ENCODE assay signal across 34 cellular contexts in genomic region chr12:130494736-130495135, GRCh38.
"Had no signal": no experiment of that assay in that cellular context is flagged by ENCODE, and none has a peak within 500 bp of the region (broad histone marks: within the 10 kb centered on the region; RNA-seq: fewer than 3 reads in every experiment).

No MANE protein-coding gene starts in this region.

- DNase-seq: Karpas-422, Kasumi-1, MG63, MM.1S, MV-4-11, NCI-H1048, NCI-H1092, NCI-H1092 treated with DMSO at 0.1 percent for 48 hours, NCI-H1105, NCI-H1105 treated with DMSO at 0.1 percent for 48 hours, NCI-H1417, NCI-H1417 treated with DMSO at 0.1 percent for 48 hours, NCI-H1436, NCI-H1436 treated with DMSO at 0.1 percent for 48 hours, NCI-H146, NCI-H1694, NCI-H1694 treated with DMSO at 0.1 percent for 48 hours, NCI-H187, NCI-H187 treated with DMSO at 0.1 percent for 48 hours, NCI-H1930, NCI-H2029, NCI-H2029 treated with DMSO at 0.1 percent for 48 hours, NCI-H2081, NCI-H2081 treated with DMSO at 0.1 percent for 48 hours, NCI-H2107, NCI-H2171, NCI-H2171 treated with DMSO at 0.1 percent for 48 hours, NCI-H2227 treated with DMSO at 0.1 percent for 48 hours, NCI-H226, NCI-H345, NCI-H446, NCI-H446 treated with DMSO at 0.1 percent for 48 hours, NCI-H510A had no signal

- H3K27ac ChIP-seq: KMS-11 had no signal

- H3K36me3 ChIP-seq: MG63 had no signal

- H3K27me3 ChIP-seq: MG63 had no signal

- H3K4me3 ChIP-seq: MG63 had no signal

- H3K9me3 ChIP-seq: MG63 had no signal
